Comparison of ENCODE assay signal across 11 cellular contexts in the genomic region with DNA sequence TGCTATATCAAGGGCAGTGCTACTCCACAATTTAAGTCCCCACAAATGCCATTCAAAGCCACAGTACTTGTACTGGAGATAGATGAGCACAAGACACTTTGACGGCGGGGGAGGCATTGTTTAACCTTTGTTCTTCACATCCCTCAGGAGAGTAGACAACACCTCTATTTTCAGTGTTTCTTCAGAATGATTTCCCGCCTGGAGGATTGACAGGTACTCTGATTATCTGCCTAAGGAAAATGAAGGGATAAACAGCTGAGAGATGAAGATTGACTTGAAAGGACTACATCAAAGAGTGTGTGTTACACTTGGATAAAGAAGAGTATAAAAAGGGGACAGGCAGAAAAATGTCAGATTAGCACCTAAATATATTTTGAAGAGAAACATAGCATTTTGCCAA. TPM values are rescaled to one million over a fixed set of nuclear protein-coding genes. Genes with fewer than 3 reads are reported as not detected.
"Had no signal": no experiment of that assay in that cellular context is flagged by ENCODE, and none has a peak within 500 bp of the region (broad histone marks: within the 10 kb centered on the region; RNA-seq: fewer than 3 reads in every experiment).

No MANE protein-coding gene starts in this region.

- H3K36me3 ChIP-seq: HAP-1 had no signal

- H3K9ac ChIP-seq: GM23248 had no signal

- H3K27ac ChIP-seq: GM23248, HL-60 had no signal

- H3K4me1 Mint-ChIP-seq: IgD-negative memory B cell had no signal

- ATAC-seq: HCT116, HepG2 had no signal

- DNase-seq: GM23248, GOT3, H7, HFFc6 had no signal

- H3K36me3 Mint-ChIP-seq: IgD-negative memory B cell had no signal

- H3K9me3 Mint-ChIP-seq: HFFc6 had no signal

- H3K27ac Mint-ChIP-seq: HFFc6 had no signal

- H3K4me3 Mint-ChIP-seq: HFFc6, IgD-negative memory B cell had no signal

- H3K4me1 ChIP-seq: HAP-1 had no signal

- H2AFZ ChIP-seq: GM23248 had no signal

- H3K9me3 ChIP-seq: HAP-1 had no signal

- H3K4me3 ChIP-seq: GM23248, HAP-1 had no signal

RNA-seq across cellular contexts. Expression of gene OTOL1, which starts 58.8 kb away (rescaled TPM):
- total RNA-seq: GM23248, H4, H7, HepG2, HFFc6, HT1080 had no signal
- polyA plus RNA-seq: GM23248, HepG2, IgD-negative memory B cell had no signal
